1 cellular context compared by ENCODE assay signal in the genomic region with DNA sequence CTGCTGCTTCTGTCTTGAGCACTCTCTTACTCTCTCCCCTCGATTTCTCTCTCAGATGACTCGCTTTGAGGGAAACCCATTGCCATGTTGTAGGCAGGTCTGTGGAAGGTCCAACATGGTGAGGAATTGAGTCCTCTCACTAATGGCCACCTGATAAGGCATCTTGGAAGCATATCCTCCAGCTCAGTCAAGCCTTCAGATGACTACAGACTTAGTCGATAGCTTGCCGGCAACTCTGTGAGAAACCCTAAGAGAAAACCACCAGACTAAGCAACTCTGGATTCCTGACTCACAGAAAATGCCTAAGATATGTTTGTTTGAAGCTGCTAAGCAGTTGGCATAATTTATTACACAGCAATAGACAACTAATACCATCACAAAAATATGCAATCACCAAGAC.
TF ChIP-seq lines count a peak whose summit lies in the region.

No MANE protein-coding gene starts in this region.

TF ChIP-seq in GM23338, 12 proteins besides CTCF, POLR2A, EP300 and RAD21 (continued from another document):
- TF ChIP-seq, protein P1, sequence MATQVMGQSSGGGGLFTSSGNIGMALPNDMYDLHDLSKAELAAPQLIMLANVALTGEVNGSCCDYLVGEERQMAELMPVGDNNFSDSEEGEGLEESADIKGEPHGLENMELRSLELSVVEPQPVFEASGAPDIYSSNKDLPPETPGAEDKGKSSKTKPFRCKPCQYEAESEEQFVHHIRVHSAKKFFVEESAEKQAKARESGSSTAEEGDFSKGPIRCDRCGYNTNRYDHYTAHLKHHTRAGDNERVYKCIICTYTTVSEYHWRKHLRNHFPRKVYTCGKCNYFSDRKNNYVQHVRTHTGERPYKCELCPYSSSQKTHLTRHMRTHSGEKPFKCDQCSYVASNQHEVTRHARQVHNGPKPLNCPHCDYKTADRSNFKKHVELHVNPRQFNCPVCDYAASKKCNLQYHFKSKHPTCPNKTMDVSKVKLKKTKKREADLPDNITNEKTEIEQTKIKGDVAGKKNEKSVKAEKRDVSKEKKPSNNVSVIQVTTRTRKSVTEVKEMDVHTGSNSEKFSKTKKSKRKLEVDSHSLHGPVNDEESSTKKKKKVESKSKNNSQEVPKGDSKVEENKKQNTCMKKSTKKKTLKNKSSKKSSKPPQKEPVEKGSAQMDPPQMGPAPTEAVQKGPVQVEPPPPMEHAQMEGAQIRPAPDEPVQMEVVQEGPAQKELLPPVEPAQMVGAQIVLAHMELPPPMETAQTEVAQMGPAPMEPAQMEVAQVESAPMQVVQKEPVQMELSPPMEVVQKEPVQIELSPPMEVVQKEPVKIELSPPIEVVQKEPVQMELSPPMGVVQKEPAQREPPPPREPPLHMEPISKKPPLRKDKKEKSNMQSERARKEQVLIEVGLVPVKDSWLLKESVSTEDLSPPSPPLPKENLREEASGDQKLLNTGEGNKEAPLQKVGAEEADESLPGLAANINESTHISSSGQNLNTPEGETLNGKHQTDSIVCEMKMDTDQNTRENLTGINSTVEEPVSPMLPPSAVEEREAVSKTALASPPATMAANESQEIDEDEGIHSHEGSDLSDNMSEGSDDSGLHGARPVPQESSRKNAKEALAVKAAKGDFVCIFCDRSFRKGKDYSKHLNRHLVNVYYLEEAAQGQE (IDR thresholded peaks at IDR 0.05; ENCODE audit: unreplicated experiment): no peak
- TF ChIP-seq CREB1 (CRISPR knock-in tag; IDR thresholded peaks at IDR 0.05; ENCODE audit: low read depth): no peak
- TF ChIP-seq, protein P2, sequence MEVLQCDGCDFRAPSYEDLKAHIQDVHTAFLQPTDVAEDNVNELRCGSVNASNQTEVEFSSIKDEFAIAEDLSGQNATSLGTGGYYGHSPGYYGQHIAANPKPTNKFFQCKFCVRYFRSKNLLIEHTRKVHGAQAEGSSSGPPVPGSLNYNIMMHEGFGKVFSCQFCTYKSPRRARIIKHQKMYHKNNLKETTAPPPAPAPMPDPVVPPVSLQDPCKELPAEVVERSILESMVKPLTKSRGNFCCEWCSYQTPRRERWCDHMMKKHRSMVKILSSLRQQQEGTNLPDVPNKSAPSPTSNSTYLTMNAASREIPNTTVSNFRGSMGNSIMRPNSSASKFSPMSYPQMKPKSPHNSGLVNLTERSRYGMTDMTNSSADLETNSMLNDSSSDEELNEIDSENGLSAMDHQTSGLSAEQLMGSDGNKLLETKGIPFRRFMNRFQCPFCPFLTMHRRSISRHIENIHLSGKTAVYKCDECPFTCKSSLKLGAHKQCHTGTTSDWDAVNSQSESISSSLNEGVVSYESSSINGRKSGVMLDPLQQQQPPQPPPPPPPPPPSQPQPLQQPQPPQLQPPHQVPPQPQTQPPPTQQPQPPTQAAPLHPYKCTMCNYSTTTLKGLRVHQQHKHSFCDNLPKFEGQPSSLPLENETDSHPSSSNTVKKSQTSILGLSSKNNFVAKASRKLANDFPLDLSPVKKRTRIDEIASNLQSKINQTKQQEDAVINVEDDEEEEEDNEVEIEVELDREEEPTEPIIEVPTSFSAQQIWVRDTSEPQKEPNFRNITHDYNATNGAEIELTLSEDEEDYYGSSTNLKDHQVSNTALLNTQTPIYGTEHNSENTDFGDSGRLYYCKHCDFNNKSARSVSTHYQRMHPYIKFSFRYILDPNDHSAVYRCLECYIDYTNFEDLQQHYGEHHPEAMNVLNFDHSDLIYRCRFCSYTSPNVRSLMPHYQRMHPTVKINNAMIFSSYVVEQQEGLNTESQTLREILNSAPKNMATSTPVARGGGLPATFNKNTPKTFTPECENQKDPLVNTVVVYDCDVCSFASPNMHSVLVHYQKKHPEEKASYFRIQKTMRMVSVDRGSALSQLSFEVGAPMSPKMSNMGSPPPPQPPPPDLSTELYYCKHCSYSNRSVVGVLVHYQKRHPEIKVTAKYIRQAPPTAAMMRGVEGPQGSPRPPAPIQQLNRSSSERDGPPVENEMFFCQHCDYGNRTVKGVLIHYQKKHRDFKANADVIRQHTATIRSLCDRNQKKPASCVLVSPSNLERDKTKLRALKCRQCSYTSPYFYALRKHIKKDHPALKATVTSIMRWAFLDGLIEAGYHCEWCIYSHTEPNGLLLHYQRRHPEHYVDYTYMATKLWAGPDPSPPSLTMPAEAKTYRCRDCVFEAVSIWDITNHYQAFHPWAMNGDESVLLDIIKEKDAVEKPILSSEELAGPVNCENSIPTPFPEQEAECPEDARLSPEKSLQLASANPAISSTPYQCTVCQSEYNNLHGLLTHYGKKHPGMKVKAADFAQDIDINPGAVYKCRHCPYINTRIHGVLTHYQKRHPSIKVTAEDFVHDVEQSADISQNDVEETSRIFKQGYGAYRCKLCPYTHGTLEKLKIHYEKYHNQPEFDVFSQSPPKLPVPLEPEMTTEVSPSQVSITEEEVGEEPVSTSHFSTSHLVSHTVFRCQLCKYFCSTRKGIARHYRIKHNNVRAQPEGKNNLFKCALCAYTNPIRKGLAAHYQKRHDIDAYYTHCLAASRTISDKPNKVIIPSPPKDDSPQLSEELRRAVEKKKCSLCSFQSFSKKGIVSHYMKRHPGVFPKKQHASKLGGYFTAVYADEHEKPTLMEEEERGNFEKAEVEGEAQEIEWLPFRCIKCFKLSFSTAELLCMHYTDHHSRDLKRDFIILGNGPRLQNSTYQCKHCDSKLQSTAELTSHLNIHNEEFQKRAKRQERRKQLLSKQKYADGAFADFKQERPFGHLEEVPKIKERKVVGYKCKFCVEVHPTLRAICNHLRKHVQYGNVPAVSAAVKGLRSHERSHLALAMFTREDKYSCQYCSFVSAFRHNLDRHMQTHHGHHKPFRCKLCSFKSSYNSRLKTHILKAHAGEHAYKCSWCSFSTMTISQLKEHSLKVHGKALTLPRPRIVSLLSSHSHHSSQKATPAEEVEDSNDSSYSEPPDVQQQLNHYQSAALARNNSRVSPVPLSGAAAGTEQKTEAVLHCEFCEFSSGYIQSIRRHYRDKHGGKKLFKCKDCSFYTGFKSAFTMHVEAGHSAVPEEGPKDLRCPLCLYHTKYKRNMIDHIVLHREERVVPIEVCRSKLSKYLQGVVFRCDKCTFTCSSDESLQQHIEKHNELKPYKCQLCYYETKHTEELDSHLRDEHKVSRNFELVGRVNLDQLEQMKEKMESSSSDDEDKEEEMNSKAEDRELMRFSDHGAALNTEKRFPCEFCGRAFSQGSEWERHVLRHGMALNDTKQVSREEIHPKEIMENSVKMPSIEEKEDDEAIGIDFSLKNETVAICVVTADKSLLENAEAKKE (CRISPR knock-in tag; IDR thresholded peaks at IDR 0.05): no peak
